In genomic region chr1:84772428-84772943, GRCh38 we compare ENCODE assay signal across 9 cellular contexts.
DNase-seq lines count a peak whose midpoint lies in the region; ATAC-seq and TF ChIP-seq lines count a peak whose summit lies in the region.
"Had no signal": no experiment of that assay in that cellular context is flagged by ENCODE, and none has a peak within 500 bp of the region (broad histone marks: within the 10 kb centered on the region; RNA-seq: fewer than 3 reads in every experiment).

No MANE protein-coding gene starts in this region.

- no peaks in the 10 kb centered on the region for H3K4me1 Mint-ChIP-seq in activated T-cell treated with anti-CD3 and anti-CD28 coated beads, Interleukin-2, amount 50 U/mL, for 24 hours (ENCODE audit: low read depth)
- peaks cover 14% of the 10 kb centered on the region for H3K4me1 Mint-ChIP-seq in neural progenitor cell

- peak overlapping the region; percentile 99 for H3K27ac ChIP-seq in PC-3 (ENCODE audit: low read length)
- no peak overlapping the region for H3K27ac ChIP-seq in neural progenitor cell

- H3K36me3 Mint-ChIP-seq in activated T-cell treated with anti-CD3 and anti-CD28 coated beads, Interleukin-2, amount 50 U/mL, for 24 hours (ENCODE audit: low read depth) = no peaks in the 10 kb centered on the region
- no peaks in the 10 kb centered on the region for H3K36me3 Mint-ChIP-seq in neural progenitor cell
- H3K36me3 Mint-ChIP-seq: activated naive CD8-positive, alpha-beta T cell had no signal

- no TSS peak for BruUV-seq in PC-3 (replicated peaks; lab: Mats Ljungman, UMichigan)

- H3K36me3 ChIP-seq in PC-3 (ENCODE audit: low read depth, low read length) (no peaks in the 10 kb centered on the region), neural progenitor cell (no peaks in the 10 kb centered on the region)

- POLR2A ChIA-PET in PC-3 (lab: Charles Lee; ENCODE audit: unreplicated experiment) = no interaction called here

- H4K20me1 ChIP-seq in PC-3 (ENCODE audit: low read length) = no peaks in the 10 kb centered on the region
- H4K20me1 ChIP-seq in neural progenitor cell (ENCODE audit: low read depth) = no peaks in the 10 kb centered on the region

- H3K79me2 ChIP-seq in PC-3 (ENCODE audit: low read length) (no peaks in the 10 kb centered on the region), neural progenitor cell (ENCODE audit: low read depth) (no peaks in the 10 kb centered on the region)

- peaks cover 49% of the 10 kb centered on the region for H3K4me1 ChIP-seq in PC-3 (ENCODE audit: insufficient read depth, low read length)
- no peaks in the 10 kb centered on the region for H3K4me1 ChIP-seq in neural progenitor cell

- intact Hi-C loops in PC-3 (cut with micrococcal nuclease) = loop anchor here (1.0 to 10.0 kb wide), 5 partner anchors 16 to 868 kb away; partner anchors contain the start of gene PRKACB

- H3K9me2 ChIP-seq in PC-3 (replicated peaks; ENCODE audit: low read length) = no peaks in the 10 kb centered on the region

- H3F3A ChIP-seq in PC-3 (ENCODE audit: low read length, unreplicated experiment) = peaks cover 14% of the 10 kb centered on the region
- no peaks in the 10 kb centered on the region for H3F3A ChIP-seq in neural progenitor cell (ENCODE audit: low read depth)

- TF ChIP-seq CTCF in PC-3 (conservative IDR thresholded peaks at IDR 0.05; ENCODE audit: low read depth, low read length) = peak; percentile 93
- TF ChIP-seq CTCF in neural progenitor cell (IDR thresholded peaks at IDR 0.05) = peak; percentile 93

- H3K4me3 Mint-ChIP-seq in activated T-cell treated with anti-CD3 and anti-CD28 coated beads, Interleukin-2, amount 50 U/mL, for 24 hours = no peak overlapping the region
- no peak overlapping the region for H3K4me3 Mint-ChIP-seq in neural progenitor cell
- H3K4me3 Mint-ChIP-seq: activated naive CD8-positive, alpha-beta T cell had no signal

- peak overlapping the region; percentile 70 for H3K4me2 ChIP-seq in PC-3 (ENCODE audit: low read length)
- no peak overlapping the region for H3K4me2 ChIP-seq in neural progenitor cell

- peak; percentile 89 for ATAC-seq in GM19463 (IDR thresholded peaks at IDR 0.05; ENCODE audit: unreplicated experiment)
- peak; percentile 31 for ATAC-seq in PC-3

- H3K27me3 ChIP-seq in PC-3 (ENCODE audit: low read length) = no peaks in the 10 kb centered on the region
- H3K27me3 ChIP-seq in neural progenitor cell = no peaks in the 10 kb centered on the region

- no peaks in the 10 kb centered on the region for H3K9me3 Mint-ChIP-seq in activated T-cell treated with anti-CD3 and anti-CD28 coated beads, Interleukin-2, amount 50 U/mL, for 24 hours
- H3K9me3 Mint-ChIP-seq in neural progenitor cell = no peaks in the 10 kb centered on the region

- peak overlapping the region; percentile 83 for H3K9ac ChIP-seq in PC-3 (ENCODE audit: low read length)
- no peak overlapping the region for H3K9ac ChIP-seq in neural progenitor cell

- H3K9me3 ChIP-seq in PC-3 (ENCODE audit: low read length) (no peaks in the 10 kb centered on the region), neural progenitor cell (ENCODE audit: low read depth) (no peaks in the 10 kb centered on the region)

- CTCF ChIA-PET in PC-3 (lab: Charles Lee) = interaction anchor here (0.6 kb wide), 3 partner anchors 151 to 645 kb away, joined by 3 read pairs; partner anchors contain the start of gene PRKACB

- peak overlapping the region; percentile 10; the same call in 1 of the 2 replicates for H2AFZ ChIP-seq in PC-3 (ENCODE audit: low read length)
- H2AFZ ChIP-seq in neural progenitor cell (replicated peaks) = peak overlapping the region; percentile 71

- no peak overlapping the region for H3K4me3 ChIP-seq in PC-3 (ENCODE audit: low read length)
- no peak overlapping the region for H3K4me3 ChIP-seq in neural progenitor cell

- peaks cover 14% of the 10 kb centered on the region for H3K27me3 Mint-ChIP-seq in activated T-cell treated with anti-CD3 and anti-CD28 coated beads, Interleukin-2, amount 50 U/mL, for 24 hours
- peaks cover 6% of the 10 kb centered on the region for H3K27me3 Mint-ChIP-seq in neural progenitor cell (ENCODE audit: insufficient read depth, low read depth)

- peak; percentile 79 for DNase-seq in COLO829 (ENCODE audit: low spot score)
- peak; percentile 59 for DNase-seq in HuH-7 (ENCODE audit: low spot score)
- DNase-seq in PC-3 = peak; percentile 92
- DNase-seq in activated T-cell treated with anti-CD3 and anti-CD28 coated beads, Interleukin-2, amount 50 U/mL, for 24 hours = peak; percentile 84
- peak; percentile 68 for DNase-seq in fibroblast of gingiva (ENCODE audit: low read depth)
- DNase-seq in neural progenitor cell (ENCODE audit: low spot score) = peak; percentile 91
- DNase-seq in superior temporal gyrus (ENCODE audit: extremely low spot score) = peak; percentile 97

- H3K27ac Mint-ChIP-seq in activated T-cell treated with anti-CD3 and anti-CD28 coated beads, Interleukin-2, amount 50 U/mL, for 24 hours = no peak overlapping the region
- H3K27ac Mint-ChIP-seq in neural progenitor cell = no peak overlapping the region
- H3K27ac Mint-ChIP-seq: activated naive CD8-positive, alpha-beta T cell had no signal
